7 cellular contexts compared by ENCODE assay signal in genomic region chr11:62883677-62884076, GRCh38. TPM values are rescaled to one million over a fixed set of nuclear protein-coding genes. Genes with fewer than 3 reads are reported as not detected.
A peak's percentile ranks its signal among the peaks of the same experiment; 100 is the strongest.
DNase-seq lines count a peak whose midpoint lies in the region; ATAC-seq, FAIRE-seq and TF ChIP-seq lines count a peak whose summit lies in the region.
"Had no signal": no experiment of that assay in that cellular context is flagged by ENCODE, and none has a peak within 500 bp of the region (broad histone marks: within the 10 kb centered on the region; RNA-seq: fewer than 3 reads in every experiment).

No MANE protein-coding gene starts in this region.

- CTCF ChIA-PET in AG04449 (lab: Yijun Ruan, JAX) (interaction anchor here (0.6 to 1.2 kb wide), 6 partner anchors 9 to 489 kb away, joined by 3 to 4 read pairs (median 4); no protein-coding TSS in a partner anchor), PC-9 (lab: Charles Lee) (no interaction called here)

- H3K27ac ChIP-seq in PC-9, result peak overlapping the region; percentile 96

- H3K36me3 ChIP-seq in PC-9 (ENCODE audit: low read depth) (peaks cover 64% of the 10 kb centered on the region), iPS-15b (ENCODE audit: control insufficient read depth, insufficient read depth, low read length) (peaks cover 78% of the 10 kb centered on the region)

- no TSS peak for BruUV-seq in PC-9 (replicated peaks; lab: Mats Ljungman, UMichigan)

- TF ChIP-seq CTCF in AG04449 (IDR thresholded peaks at IDR 0.05; ENCODE audit: insufficient read depth, low read length, missing control alignments) (no peak), PC-9 (conservative IDR thresholded peaks at IDR 0.05) (no peak)

- no peak overlapping the region for H3K9ac ChIP-seq in iPS-15b (ENCODE audit: low read depth, low read length)

- POLR2A ChIA-PET in AG04449 (lab: Yijun Ruan, JAX) (interaction anchor here (1.5 kb wide), 1 partner anchor 43 kb away, joined by 15 read pairs; no protein-coding TSS in a partner anchor), PC-9 (lab: Charles Lee; ENCODE audit: unreplicated experiment) (interaction anchor here (0.6 kb wide), 1 partner anchor 16 kb away, joined by 5 read pairs; no protein-coding TSS in a partner anchor)

- FAIRE-seq in H54 (lab: Jason Lieb, UNC), result no peak

- H3K4me2 ChIP-seq in PC-9, result peak overlapping the region; percentile 99

- no peaks in the 10 kb centered on the region for H3K27me3 ChIP-seq in PC-9 (ENCODE audit: insufficient read depth, low read depth)
- H3K27me3 ChIP-seq in iPS-15b (ENCODE audit: control insufficient read depth, insufficient read depth, low read length), result no peaks in the 10 kb centered on the region

- peaks cover 94% of the 10 kb centered on the region for H3F3A ChIP-seq in PC-9 (ENCODE audit: insufficient read depth, low read depth)

- no peaks in the 10 kb centered on the region for H3K9me2 ChIP-seq in PC-9 (ENCODE audit: insufficient read depth)

- H4K20me1 ChIP-seq in PC-9 (ENCODE audit: insufficient read depth), result peaks cover 66% of the 10 kb centered on the region

- intact Hi-C loops in PC-9 (cut with micrococcal nuclease; ENCODE audit: unreplicated experiment), result loop anchor here (5.0 kb wide), 4 partner anchors 96 to 486 kb away; partner anchors contain the start of genes EML3, HNRNPUL2, ROM1 and TMEM179B

- H3K4me3 ChIP-seq in AG04449 (ENCODE audit: low read depth, low read length) (peak overlapping the region; percentile 100), PC-9 (peak overlapping the region; percentile 69), iPS-15b (ENCODE audit: low read depth, low read length) (peak overlapping the region; percentile 28)

- ATAC-seq in GM18873 (IDR thresholded peaks at IDR 0.05; ENCODE audit: low FRiP score, unreplicated experiment), result no peak

- no peak overlapping the region for H2AFZ ChIP-seq in PC-9

- TF ChIP-seq POLR2A in H54 (IDR thresholded peaks at IDR 0.05; ENCODE audit: low read depth, low read length), result no peak

- H3K4me1 ChIP-seq in PC-9 (replicated peaks; ENCODE audit: insufficient read depth), result peaks cover 51% of the 10 kb centered on the region
- peaks cover 19% of the 10 kb centered on the region for H3K4me1 ChIP-seq in iPS-15b (ENCODE audit: control insufficient read depth, insufficient read depth, low read length)

- H3K9me3 ChIP-seq in PC-9 (ENCODE audit: insufficient read depth, low read depth), result no peaks in the 10 kb centered on the region
- no peaks in the 10 kb centered on the region for H3K9me3 ChIP-seq in iPS-15b (ENCODE audit: control insufficient read depth, insufficient read depth, low read length)

- peaks cover 80% of the 10 kb centered on the region for H3K79me2 ChIP-seq in PC-9 (ENCODE audit: low read depth)

- no peak for DNase-seq in AG04449 (ENCODE audit: low read depth, low spot score)
- DNase-seq in PC-9, result no peak
- no peak for DNase-seq in CD1c-positive myeloid dendritic cell (ENCODE audit: extremely low spot score)
- DNase-seq in H54 (ENCODE audit: insufficient read length, low spot score), result no peak

RNA-seq across cellular contexts. Expression of gene SLC3A2, which starts 3.0 kb away (rescaled TPM):
- total RNA-seq in PC-9 (2021), result 513 and 619 TPM in 2 replicates

RNA-seq across cellular contexts. Expression of gene CHRM1, which starts 37.5 kb away (rescaled TPM):
- total RNA-seq in PC-9 (2021), result not detected in 2 replicates
- total RNA-seq: dermis microvascular lymphatic vessel endothelial cell had no signal

RNA-seq across cellular contexts. Expression of gene WDR74, which starts 44.3 kb away (rescaled TPM):
- 72.4 and 74.1 TPM in 2 replicates for total RNA-seq in PC-9 (2021)

RNA-seq across cellular contexts. Expression of gene TEX54, which starts 51.0 kb away (rescaled TPM):
- not detected in 2 replicates for total RNA-seq in PC-9 (2021)
- total RNA-seq: dermis microvascular lymphatic vessel endothelial cell had no signal

RNA-seq across cellular contexts. Expression of gene STX5, which starts 51.8 kb away (rescaled TPM):
- total RNA-seq in PC-9 (2021), result 61.9 and 65.8 TPM in 2 replicates

Comparison
In these comparisons a context has a peak if more than half of its experiments do, and no peak if none do; other contexts are left out.
1. H3K4me3 ChIP-seq: peak in every context shown above with its lines; median percentile 100 in AG04449; 69 in PC-9; 28 in iPS-15b.